Comparison of ENCODE assay signal across 8 cellular contexts in genomic region chr5:44332360-44332971, GRCh38. TPM values are rescaled to one million over a fixed set of nuclear protein-coding genes. Genes with fewer than 3 reads are reported as not detected.
DNase-seq lines count a peak whose midpoint lies in the region; ATAC-seq and TF ChIP-seq lines count a peak whose summit lies in the region.

No MANE protein-coding gene starts in this region.

- no peak overlapping the region for H3K4me3 Mint-ChIP-seq in stimulated activated effector memory CD8-positive, alpha-beta T cell treated with anti-CD3 and anti-CD28 coated beads, Interleukin-12 subunit alpha, Interleukin-12 subunit beta, amount 100 ng/mL, for 72 hours
- no peak overlapping the region for H3K4me3 Mint-ChIP-seq in activated CD4-positive, alpha-beta T cell treated with anti-CD3 and anti-CD28 coated beads, Interleukin-2, amount 10 ng/mL, durations not matched to agents 7 days and 5 days

- H3K36me3 Mint-ChIP-seq in stimulated activated effector memory CD8-positive, alpha-beta T cell treated with anti-CD3 and anti-CD28 coated beads, Interleukin-12 subunit alpha, Interleukin-12 subunit beta, amount 100 ng/mL, for 72 hours, result no peaks in the 10 kb centered on the region
- H3K36me3 Mint-ChIP-seq in activated CD4-positive, alpha-beta T cell treated with anti-CD3 and anti-CD28 coated beads, Interleukin-2, amount 10 ng/mL, durations not matched to agents 7 days and 5 days (ENCODE audit: low read depth), result no peaks in the 10 kb centered on the region

- H3K27ac Mint-ChIP-seq in stimulated activated effector memory CD8-positive, alpha-beta T cell treated with anti-CD3 and anti-CD28 coated beads, Interleukin-12 subunit alpha, Interleukin-12 subunit beta, amount 100 ng/mL, for 72 hours, result no peak overlapping the region
- no peak overlapping the region for H3K27ac Mint-ChIP-seq in activated CD4-positive, alpha-beta T cell treated with anti-CD3 and anti-CD28 coated beads, Interleukin-2, amount 10 ng/mL, durations not matched to agents 7 days and 5 days

- H3K9me3 Mint-ChIP-seq in stimulated activated effector memory CD8-positive, alpha-beta T cell treated with anti-CD3 and anti-CD28 coated beads, Interleukin-12 subunit alpha, Interleukin-12 subunit beta, amount 100 ng/mL, for 72 hours, result peaks cover 6% of the 10 kb centered on the region
- no peaks in the 10 kb centered on the region for H3K9me3 Mint-ChIP-seq in activated CD4-positive, alpha-beta T cell treated with anti-CD3 and anti-CD28 coated beads, Interleukin-2, amount 10 ng/mL, durations not matched to agents 7 days and 5 days

- POLR2A ChIA-PET in activated CD4-positive, alpha-beta T cell treated with anti-CD3 and anti-CD28 coated beads, Interleukin-2, amount 10 ng/mL, durations not matched to agents 7 days and 5 days (lab: Charles Lee), result no interaction called here

- H3K4me3 ChIP-seq in cardiac fibroblast (replicated peaks in 1 of 2; ENCODE audit: low read depth in 2 of 2, low read length in 2 of 2), result no peak overlapping the region

- ATAC-seq in GM18505 (IDR thresholded peaks at IDR 0.05; ENCODE audit: unreplicated experiment), result peak; percentile 58
- peak; percentile 52 for ATAC-seq in HG03060 (IDR thresholded peaks at IDR 0.05; ENCODE audit: low read depth, unreplicated experiment)
- no peak for ATAC-seq in stimulated activated effector memory CD8-positive, alpha-beta T cell treated with anti-CD3 and anti-CD28 coated beads, Interleukin-12 subunit alpha, Interleukin-12 subunit beta, amount 100 ng/mL, for 72 hours
- no peak for ATAC-seq in GM19452 (IDR thresholded peaks at IDR 0.05; ENCODE audit: unreplicated experiment)

- no peak for TF ChIP-seq POLR2A in GM18505 (IDR thresholded peaks at IDR 0.05; ENCODE audit: borderline replicate concordance, extremely low read depth, insufficient read depth, insufficient read length)

- peak; percentile 62 for TF ChIP-seq CTCF in cardiac fibroblast (IDR thresholded peaks at IDR 0.05; ENCODE audit: low read depth, low read length)

- DNase-seq in NCI-H446 treated with DMSO at 0.1 percent for 48 hours (lab: John Stamatoyannopoulos, UW), result peak; percentile 70
- DNase-seq in cardiac fibroblast (ENCODE audit: low read depth in 2 of 2), result peak; percentile 66 to 70
- DNase-seq in lung microvascular endothelial cell (ENCODE audit: low read depth in 2 of 2), result peak; percentile 53 to 66
- DNase-seq in stimulated activated effector memory CD8-positive, alpha-beta T cell treated with anti-CD3 and anti-CD28 coated beads, Interleukin-12 subunit alpha, Interleukin-12 subunit beta, amount 100 ng/mL, for 72 hours (ENCODE audit: low spot score in 2 of 2), result no peak
- no peak for DNase-seq in activated CD4-positive, alpha-beta T cell treated with anti-CD3 and anti-CD28 coated beads, Interleukin-2, amount 10 ng/mL, durations not matched to agents 7 days and 5 days

- CTCF ChIA-PET in activated CD4-positive, alpha-beta T cell treated with anti-CD3 and anti-CD28 coated beads, Interleukin-2, amount 10 ng/mL, durations not matched to agents 7 days and 5 days (lab: Charles Lee), result interaction anchor here (0.7 to 1.1 kb wide), 2 partner anchors 10 to 14 kb away, joined by 3 read pairs; no protein-coding TSS in a partner anchor

- no peaks in the 10 kb centered on the region for H3K4me1 Mint-ChIP-seq in stimulated activated effector memory CD8-positive, alpha-beta T cell treated with anti-CD3 and anti-CD28 coated beads, Interleukin-12 subunit alpha, Interleukin-12 subunit beta, amount 100 ng/mL, for 72 hours
- H3K4me1 Mint-ChIP-seq in activated CD4-positive, alpha-beta T cell treated with anti-CD3 and anti-CD28 coated beads, Interleukin-2, amount 10 ng/mL, durations not matched to agents 7 days and 5 days, result no peaks in the 10 kb centered on the region

- no peaks in the 10 kb centered on the region for H3K27me3 Mint-ChIP-seq in activated CD4-positive, alpha-beta T cell treated with anti-CD3 and anti-CD28 coated beads, Interleukin-2, amount 10 ng/mL, durations not matched to agents 7 days and 5 days

RNA-seq across cellular contexts. Expression of gene FGF10, which starts 56.8 kb away (rescaled TPM):
- not detected in 2 replicates for total RNA-seq in lung microvascular endothelial cell
- not detected for total RNA-seq in activated CD4-positive, alpha-beta T cell treated with anti-CD3 and anti-CD28 coated beads, Interleukin-2, amount 10 ng/mL, durations not matched to agents 7 days and 5 days

Comparison
In these comparisons a context has a peak if more than half of its experiments do, and no peak if none do; other contexts are left out.
1. ATAC-seq: peak in GM18505 (single experiment) and HG03060 (single experiment); none in stimulated activated effector memory CD8-positive, alpha-beta T cell treated with anti-CD3 and anti-CD28 coated beads, Interleukin-12 subunit alpha, Interleukin-12 subunit beta, amount 100 ng/mL, for 72 hours (single experiment) and GM19452 (single experiment).
2. DNase-seq: peak in NCI-H446 treated with DMSO at 0.1 percent for 48 hours (single experiment), cardiac fibroblast (2 of 2) and lung microvascular endothelial cell (2 of 2); none in stimulated activated effector memory CD8-positive, alpha-beta T cell treated with anti-CD3 and anti-CD28 coated beads, Interleukin-12 subunit alpha, Interleukin-12 subunit beta, amount 100 ng/mL, for 72 hours (0 of 2) and activated CD4-positive, alpha-beta T cell treated with anti-CD3 and anti-CD28 coated beads, Interleukin-2, amount 10 ng/mL, durations not matched to agents 7 days and 5 days (single experiment).